In the genomic region with DNA sequence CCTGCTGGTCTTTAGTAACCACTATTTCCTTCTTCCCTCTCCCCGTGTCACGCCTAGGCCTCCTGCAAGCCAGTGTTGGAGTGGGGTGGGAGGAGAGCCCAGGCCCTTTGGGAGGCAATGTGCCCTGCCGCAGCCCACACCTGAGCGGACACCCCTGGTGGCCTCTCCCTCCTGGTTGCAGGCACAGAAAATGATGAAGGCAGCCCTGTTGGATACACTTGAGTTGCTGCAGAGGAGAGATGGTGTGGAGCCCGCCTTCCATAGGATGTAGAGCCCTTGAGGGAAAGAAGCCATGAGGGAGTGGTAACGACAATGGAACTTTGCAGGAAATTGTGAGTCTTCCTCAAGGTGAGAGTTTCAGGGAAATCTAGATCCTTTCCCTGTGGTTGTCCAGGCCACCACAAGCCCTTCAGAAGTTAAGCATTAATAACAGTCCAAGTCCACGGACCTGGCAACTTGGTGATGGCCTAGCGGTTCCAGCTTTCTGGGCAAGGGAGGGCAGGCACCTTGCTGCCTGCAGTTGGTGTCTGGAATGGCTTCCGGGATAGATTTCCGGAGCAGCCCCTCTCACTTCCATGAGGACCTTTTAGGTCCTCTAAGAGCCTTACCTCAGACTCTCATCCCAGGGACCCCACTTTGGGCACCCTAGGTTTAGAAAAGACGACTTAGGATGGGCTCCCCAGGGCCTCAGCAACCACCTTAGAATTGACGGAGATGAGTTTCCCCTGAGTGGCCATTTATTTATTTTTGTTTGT, we compare ENCODE assay signal across 17 cellular contexts.
DNase-seq lines count a peak whose midpoint lies in the region; ATAC-seq, FAIRE-seq and TF ChIP-seq lines count a peak whose summit lies in the region.
"Had no signal": no experiment of that assay in that cellular context is flagged by ENCODE, and none has a peak within 500 bp of the region (broad histone marks: within the 10 kb centered on the region; RNA-seq: fewer than 3 reads in every experiment).

No MANE protein-coding gene starts in this region.

- no peak overlapping the region for H3K4ac ChIP-seq in neuronal stem cell (ENCODE audit: low read length)

- TF ChIP-seq EP300 in HepG2 (IDR thresholded peaks at IDR 0.05; ENCODE audit: low read depth in 2 of 2, low read length in 2 of 2): no peak
- TF ChIP-seq EP300 in HepG2 (CRISPR knock-in tag; IDR thresholded peaks at IDR 0.05; ENCODE audit: borderline replicate concordance): no peak

- ATAC-seq in HepG2: peak; percentile 19; the same call in 2 of the 3 replicates
- ATAC-seq in right lobe of liver: no peak
- ATAC-seq in RWPE2 (ENCODE audit: low read depth): no peak
- ATAC-seq: K562 had no signal

- no peak overlapping the region for H3K9ac ChIP-seq in HepG2 (ENCODE audit: insufficient read depth, low read depth, low read length)
- no peak overlapping the region for H3K9ac ChIP-seq in neuronal stem cell (ENCODE audit: low read depth, low read length, poor library complexity)

- POLR2A ChIA-PET in HepG2 (lab: Yijun Ruan, JAX): no interaction called here

- no peak for FAIRE-seq in HepG2 (lab: Jason Lieb, UNC)
- FAIRE-seq: K562 had no signal

- no peak overlapping the region for H2BK120ac ChIP-seq in neuronal stem cell (ENCODE audit: low read depth, low read length)

- no peak overlapping the region for H3K4me2 ChIP-seq in HepG2 (ENCODE audit: low read depth, low read length)
- no peak overlapping the region for H3K4me2 ChIP-seq in neuronal stem cell (ENCODE audit: insufficient read depth, low read length, poor library complexity, severe bottlenecking)
- H3K4me2 ChIP-seq in hepatocyte: no peak overlapping the region
- H3K4me2 ChIP-seq: GM23338 had no signal

- H3K4me1 ChIP-seq in HepG2 (ENCODE audit: insufficient read depth, low read length) (peaks cover 10% of the 10 kb centered on the region; the same call in 1 of the 2 replicates), right lobe of liver (no peaks in the 10 kb centered on the region), RWPE2 (ENCODE audit: insufficient read depth, poor library complexity, severe bottlenecking) (no peaks in the 10 kb centered on the region), neuronal stem cell (ENCODE audit: control insufficient read depth in 2 of 2, insufficient read depth in 1 of 2, low read depth in 1 of 2, low read length in 2 of 2) (peaks cover 0 to 14% of the 10 kb centered on the region in 2 donors), hepatocyte (ENCODE audit: insufficient read depth) (peaks cover 10% of the 10 kb centered on the region)
- H3K4me1 ChIP-seq: BE2C had no signal

- 36% methylated on average over 12 of the region's 12 CpGs for WGBS in HepG2 (ENCODE audit: low lambda C conversion rate)
- WGBS in right lobe of liver (ENCODE audit: insufficient coverage, low coverage, low lambda C conversion rate, missing lambda C conversion rate): 66% methylated on average over 7 of the region's 12 CpGs
- no CpG with 5 or more reads among the region's 12 CpGs for WGBS in neuronal stem cell (ENCODE audit: extremely low coverage in 2 of 2, insufficient read length in 2 of 2, insufficient replicate concordance in 1 of 2), 2 donors
- 93% methylated on average over 12 of the region's 12 CpGs for WGBS in hepatocyte (ENCODE audit: low lambda C conversion rate, missing lambda C conversion rate)

- in situ Hi-C loops in HepG2 (cut with HindIII; ENCODE audit: extremely low pct_ligation_motif_present, low pct_unique_long_range_greater_than_20kb): no loop called here

- H3K14ac ChIP-seq in neuronal stem cell (ENCODE audit: low read length): peak overlapping the region; percentile 0

- H2BK15ac ChIP-seq in neuronal stem cell (ENCODE audit: low read length): no peak overlapping the region

- BruUV-seq in HepG2 (replicated peaks; lab: Mats Ljungman, UMichigan): no TSS peak

- H3K23ac ChIP-seq in neuronal stem cell (ENCODE audit: low read depth, low read length, poor library complexity): no peak overlapping the region

- H3K79me1 ChIP-seq in neuronal stem cell (ENCODE audit: low read depth, low read length): no peaks in the 10 kb centered on the region

- no peaks in the 10 kb centered on the region for H3K9me2 ChIP-seq in hepatocyte (replicated peaks; ENCODE audit: insufficient read depth)

- H4K91ac ChIP-seq in neuronal stem cell (ENCODE audit: low read depth, low read length, poor library complexity): no peak overlapping the region

- no peaks in the 10 kb centered on the region for H4K20me1 ChIP-seq in HepG2 (ENCODE audit: insufficient read depth, low read length)
- no peaks in the 10 kb centered on the region for H4K20me1 ChIP-seq in hepatocyte (ENCODE audit: insufficient read depth, poor library complexity, severe bottlenecking)

- no peak for TF ChIP-seq CTCF in HepG2 (CRISPR knock-in tag; IDR thresholded peaks at IDR 0.05)
- TF ChIP-seq CTCF in right lobe of liver (IDR thresholded peaks at IDR 0.05): no peak
- TF ChIP-seq CTCF in RWPE2 (IDR thresholded peaks at IDR 0.05; ENCODE audit: poor library complexity, severe bottlenecking): no peak
- TF ChIP-seq CTCF in hepatocyte (IDR thresholded peaks at IDR 0.05; ENCODE audit: poor library complexity): no peak

- intact Hi-C loops in HepG2 (cut with micrococcal nuclease; ENCODE audit: unreplicated experiment) (no loop called here), right lobe of liver (cut with DNase I) (no loop called here)

- H2BK12ac ChIP-seq in neuronal stem cell (ENCODE audit: low read length): no peak overlapping the region

- H3K9me3 ChIP-seq in HepG2 (ENCODE audit: low read length) (no peaks in the 10 kb centered on the region), right lobe of liver (no peaks in the 10 kb centered on the region), RWPE2 (ENCODE audit: severe bottlenecking) (no peaks in the 10 kb centered on the region), neuronal stem cell (replicated peaks in 1 of 2; ENCODE audit: control insufficient read depth in 2 of 2, insufficient read depth in 1 of 2, low read depth in 1 of 2, low read length in 2 of 2) (no peaks in the 10 kb centered on the region), hepatocyte (ENCODE audit: low read depth) (no peaks in the 10 kb centered on the region)
- H3K9me3 ChIP-seq: BE2C had no signal

- CTCF ChIA-PET in HepG2 (lab: Yijun Ruan, JAX; ENCODE audit: low intra/inter-chr PET ratio, low total read pairs): no interaction called here

- H3K4me3 ChIP-seq in HepG2 (replicated peaks in 1 of 3; ENCODE audit: insufficient read depth in 1 of 3, low read depth in 2 of 3, low read length in 3 of 3) (no peak overlapping the region), right lobe of liver (no peak overlapping the region), RWPE2 (ENCODE audit: severe bottlenecking) (no peak overlapping the region), neuronal stem cell (ENCODE audit: low read length in 2 of 2) (no peak overlapping the region), hepatocyte (no peak overlapping the region)
- H3K4me3 ChIP-seq: GM23338, K562 had no signal

- TF ChIP-seq RAD21 in HepG2 (CRISPR knock-in tag; IDR thresholded peaks at IDR 0.05): no peak

- TF ChIP-seq POLR2A in HepG2 (IDR thresholded peaks at IDR 0.05; ENCODE audit: insufficient read depth in 1 of 2, low read depth in 2 of 2, low read length in 2 of 2): no peak
- TF ChIP-seq POLR2A in right lobe of liver (IDR thresholded peaks at IDR 0.05): no peak

- no peak overlapping the region for H4K8ac ChIP-seq in neuronal stem cell (ENCODE audit: low read depth, low read length)

- H3K18ac ChIP-seq in neuronal stem cell (ENCODE audit: low read length): no peak overlapping the region

- no peak overlapping the region for H2AK5ac ChIP-seq in neuronal stem cell (ENCODE audit: low read depth, low read length)

- no peak overlapping the region for H3K27ac ChIP-seq in HepG2 (ENCODE audit: extremely low read length, insufficient read depth, low read length)
- no peak overlapping the region for H3K27ac ChIP-seq in right lobe of liver
- no peak overlapping the region for H3K27ac ChIP-seq in RWPE2 (ENCODE audit: poor library complexity, severe bottlenecking)
- no peak overlapping the region for H3K27ac ChIP-seq in neuronal stem cell (replicated peaks; ENCODE audit: low read length)
- H3K27ac ChIP-seq in hepatocyte: no peak overlapping the region

- H3K36me3 ChIP-seq in HepG2 (replicated peaks in 1 of 2; ENCODE audit: control insufficient read depth in 1 of 2, insufficient read depth in 2 of 2, low read length in 2 of 2) (no peaks in the 10 kb centered on the region), right lobe of liver (no peaks in the 10 kb centered on the region), RWPE2 (ENCODE audit: low read depth) (no peaks in the 10 kb centered on the region), neuronal stem cell (replicated peaks in 1 of 2; ENCODE audit: control insufficient read depth in 2 of 2, insufficient read depth in 2 of 2, low read length in 2 of 2) (no peaks in the 10 kb centered on the region), hepatocyte (replicated peaks; ENCODE audit: insufficient read depth, low read depth) (no peaks in the 10 kb centered on the region)
- H3K36me3 ChIP-seq: BE2C had no signal

- H3K79me2 ChIP-seq in HepG2 (ENCODE audit: insufficient read depth, low read length) (no peaks in the 10 kb centered on the region), hepatocyte (no peaks in the 10 kb centered on the region)

- no peak overlapping the region for H2BK5ac ChIP-seq in neuronal stem cell (ENCODE audit: low read length)

- H3K27me3 ChIP-seq in HepG2 (ENCODE audit: control insufficient read depth in 1 of 2, insufficient read depth in 2 of 2, low read length in 2 of 2) (peaks cover 0 to 2% of the 10 kb centered on the region in 2 experiments; a peak in 1 of 5 replicates), right lobe of liver (no peaks in the 10 kb centered on the region), RWPE2 (ENCODE audit: insufficient read depth, poor library complexity, severe bottlenecking) (no peaks in the 10 kb centered on the region), neuronal stem cell (ENCODE audit: control insufficient read depth in 3 of 3, insufficient read depth in 3 of 3, low read depth in 1 of 3, low read length in 3 of 3) (no peaks in the 10 kb centered on the region), hepatocyte (no peaks in the 10 kb centered on the region)
- H3K27me3 ChIP-seq: BE2C had no signal

- H2AFZ ChIP-seq in HepG2 (ENCODE audit: low read length) (no peak overlapping the region), neuronal stem cell (ENCODE audit: low read length) (no peak overlapping the region), hepatocyte (no peak overlapping the region)
- H2AFZ ChIP-seq: GM23338 had no signal

- DNase-seq in HepG2 (ENCODE audit: low spot score) (no peak), right lobe of liver (no peak), RWPE2 (ENCODE audit: low spot score) (peak; percentile 39), neuronal stem cell (ENCODE audit: low spot score) (no peak), ureter (ENCODE audit: low spot score) (peak; percentile 25), hepatocyte (ENCODE audit: low spot score) (no peak), NCI-H82 treated with DMSO at 0.1 percent for 48 hours (lab: John Stamatoyannopoulos, UW; ENCODE audit: unreplicated experiment) (no peak)
- DNase-seq in activated CD4-positive, alpha-beta T cell treated with anti-CD3 and anti-CD28 coated beads, Interleukin-2, amount 50 U/mL, for 4 hours: no peak
- DNase-seq: BE2C; CD4-positive, alpha-beta memory T cell; DMS153; DMS79; GF-D8; H9; IMR-90 had no signal

Comparison
In these comparisons a context has a peak if more than half of its experiments do, and no peak if none do; other contexts are left out.
1. DNase-seq: peak in RWPE2 (single experiment) and ureter (single experiment); none in HepG2 (single experiment), right lobe of liver (0 of 3), neuronal stem cell (single experiment), activated CD4-positive, alpha-beta T cell treated with anti-CD3 and anti-CD28 coated beads, Interleukin-2, amount 50 U/mL, for 4 hours (0 of 2), hepatocyte (single experiment) and NCI-H82 treated with DMSO at 0.1 percent for 48 hours (single experiment).